In genomic region chrX:118519411-118520205, GRCh38 we compare ENCODE assay signal across 11 cellular contexts. TPM values are rescaled to one million over a fixed set of nuclear protein-coding genes. Genes with fewer than 3 reads are reported as not detected.
DNase-seq lines count a peak whose midpoint lies in the region; ATAC-seq and TF ChIP-seq lines count a peak whose summit lies in the region.
"Had no signal": no experiment of that assay in that cellular context is flagged by ENCODE, and none has a peak within 500 bp of the region (broad histone marks: within the 10 kb centered on the region; RNA-seq: fewer than 3 reads in every experiment).

No MANE protein-coding gene starts in this region.

- POLR2A ChIA-PET in GM10248 (lab: Yijun Ruan, JAX), result no interaction called here

- ATAC-seq in HG03354 (IDR thresholded peaks at IDR 0.05; ENCODE audit: poor library complexity, severe bottlenecking, unreplicated experiment) (peak; percentile 42), HG03196 (IDR thresholded peaks at IDR 0.05; ENCODE audit: unreplicated experiment) (no peak)

- peak; percentile 40 for DNase-seq in GM12865 (ENCODE audit: low read depth)
- no peak for DNase-seq in brain microvascular endothelial cell
- DNase-seq in renal cortical epithelial cell (ENCODE audit: low read depth), result peak; percentile 53
- no peak for DNase-seq in GM20000 (ENCODE audit: low spot score)
- DNase-seq in GM10248 (ENCODE audit: extremely low spot score), result no peak
- no peak for DNase-seq in stimulated activated CD4-positive, alpha-beta T cell treated with anti-CD3 and anti-CD28 coated beads, Interleukin-4, amount 100 ng/mL, for 4 hours
- DNase-seq: activated CD8-positive, alpha-beta memory T cell treated with anti-CD3 and anti-CD28 coated beads, Interleukin-2, amount 50 U/mL, for 4 hours; NCI-H1105 treated with DMSO at 0.1 percent for 48 hours; stimulated activated CD4-positive, alpha-beta T cell treated with anti-CD3 and anti-CD28 coated beads, Interleukin-1b, Interleukin-23, amount 100 ng/mL, for 48 hours had no signal

- H3K27ac ChIP-seq in brain microvascular endothelial cell, result peak overlapping the region; percentile 78

- no peaks in the 10 kb centered on the region for H3K27me3 ChIP-seq in brain microvascular endothelial cell (replicated peaks)

- no peaks in the 10 kb centered on the region for H3K36me3 ChIP-seq in brain microvascular endothelial cell (replicated peaks)

- in situ Hi-C loops in brain microvascular endothelial cell (cut with HindIII; ENCODE audit: low pct_ligation_motif_present, low sequenced_read_pairs), result no loop called here

- no peak overlapping the region for H3K4me3 ChIP-seq in GM12865 (ENCODE audit: low read depth, low read length)
- no peak overlapping the region for H3K4me3 ChIP-seq in brain microvascular endothelial cell (ENCODE audit: low read depth, low read length)

- TF ChIP-seq CTCF in GM12865 (IDR thresholded peaks at IDR 0.05; ENCODE audit: insufficient read depth, low read depth, low read length, missing control alignments) (no peak), brain microvascular endothelial cell (IDR thresholded peaks at IDR 0.05; ENCODE audit: low read depth, low read length, missing control alignments) (no peak), GM20000 (IDR thresholded peaks at IDR 0.05; ENCODE audit: extremely low read depth, missing control alignments) (no peak), GM10248 (IDR thresholded peaks at IDR 0.05; ENCODE audit: control extremely low read depth, extremely low read depth, low read depth, missing control alignments) (no peak)

- CTCF ChIA-PET in GM10248 (lab: Yijun Ruan, JAX), result interaction anchor here (0.9 kb wide), 1 partner anchor 10 kb away, joined by 3 read pairs; no protein-coding TSS in a partner anchor

RNA-seq across cellular contexts. Expression of gene DOCK11, which starts 24.0 kb away (rescaled TPM):
- total RNA-seq in renal cortical epithelial cell, result 4.9 and 18.3 TPM in 2 replicates

Comparison
In these comparisons a context has a peak if more than half of its experiments do, and no peak if none do; other contexts are left out.
1. DNase-seq: peak in GM12865 (single experiment) and renal cortical epithelial cell (single experiment); none in brain microvascular endothelial cell (single experiment), GM20000 (single experiment), GM10248 (single experiment) and stimulated activated CD4-positive, alpha-beta T cell treated with anti-CD3 and anti-CD28 coated beads, Interleukin-4, amount 100 ng/mL, for 4 hours (0 of 2).